10 cellular contexts compared by ENCODE assay signal in genomic region chr11:9571766-9572120, GRCh38. TPM values are rescaled to one million over a fixed set of nuclear protein-coding genes. Genes with fewer than 3 reads are reported as not detected.
DNase-seq lines count a peak whose midpoint lies in the region; ATAC-seq and TF ChIP-seq lines count a peak whose summit lies in the region.
"Had no signal": no experiment of that assay in that cellular context is flagged by ENCODE, and none has a peak within 500 bp of the region (broad histone marks: within the 10 kb centered on the region; RNA-seq: fewer than 3 reads in every experiment).

No MANE protein-coding gene starts in this region.

- peak overlapping the region; percentile 66 for H3K4me3 Mint-ChIP-seq in activated naive CD4-positive, alpha-beta T cell treated with anti-CD3 and anti-CD28 coated beads, Interleukin-2, amount 10 ng/mL, durations not matched to agents 7 days and 5 days
- peak overlapping the region; percentile 77 for H3K4me3 Mint-ChIP-seq in activated T-helper 17 cell treated with anti-CD3 and anti-CD28 coated beads, Interleukin-2, amount 50 U/mL, for 72 hours

- peaks cover 20% of the 10 kb centered on the region for H3K36me3 Mint-ChIP-seq in activated naive CD4-positive, alpha-beta T cell treated with anti-CD3 and anti-CD28 coated beads, Interleukin-2, amount 10 ng/mL, durations not matched to agents 7 days and 5 days
- peaks cover 24% of the 10 kb centered on the region for H3K36me3 Mint-ChIP-seq in activated T-helper 17 cell treated with anti-CD3 and anti-CD28 coated beads, Interleukin-2, amount 50 U/mL, for 72 hours (ENCODE audit: low read depth)

- TF ChIP-seq CTCF in upper lobe of left lung (IDR thresholded peaks at IDR 0.05): no peak

- no peak for TF ChIP-seq POLR2A in upper lobe of left lung (IDR thresholded peaks at IDR 0.05)

- H3K27ac Mint-ChIP-seq in activated naive CD4-positive, alpha-beta T cell treated with anti-CD3 and anti-CD28 coated beads, Interleukin-2, amount 10 ng/mL, durations not matched to agents 7 days and 5 days: peak overlapping the region; percentile 25
- peak overlapping the region; percentile 69 for H3K27ac Mint-ChIP-seq in activated T-helper 17 cell treated with anti-CD3 and anti-CD28 coated beads, Interleukin-2, amount 50 U/mL, for 72 hours

- H3K4me1 ChIP-seq in mesodermal cell (ENCODE audit: control insufficient read depth, insufficient read depth, low read length, poor library complexity, severe bottlenecking) (peaks cover 38% of the 10 kb centered on the region), upper lobe of left lung (peaks cover 18 to 49% (median 32%) of the 10 kb centered on the region in 4 donors)

- H3K9me3 ChIP-seq in mesodermal cell (ENCODE audit: control insufficient read depth, low read length) (no peaks in the 10 kb centered on the region), upper lobe of left lung (no peaks in the 10 kb centered on the region)
- H3K9me3 ChIP-seq: BE2C had no signal

- H3K9me3 Mint-ChIP-seq in activated naive CD4-positive, alpha-beta T cell treated with anti-CD3 and anti-CD28 coated beads, Interleukin-2, amount 10 ng/mL, durations not matched to agents 7 days and 5 days: no peaks in the 10 kb centered on the region
- no peaks in the 10 kb centered on the region for H3K9me3 Mint-ChIP-seq in activated T-helper 17 cell treated with anti-CD3 and anti-CD28 coated beads, Interleukin-2, amount 50 U/mL, for 72 hours

- DNase-seq in activated naive CD4-positive, alpha-beta T cell treated with anti-CD3 and anti-CD28 coated beads, Interleukin-2, amount 10 ng/mL, durations not matched to agents 7 days and 5 days: no peak
- no peak for DNase-seq in activated naive CD4-positive, alpha-beta T cell (lab: John Stamatoyannopoulos, UW)
- DNase-seq in upper lobe of left lung (no peak), HEK293T (ENCODE audit: extremely low spot score) (no peak), NCI-H510A treated with DMSO at 0.1 percent for 48 hours (lab: John Stamatoyannopoulos, UW) (no peak)
- DNase-seq: BE2C, NCI-H1092 had no signal

- CTCF ChIA-PET in activated naive CD4-positive, alpha-beta T cell treated with anti-CD3 and anti-CD28 coated beads, Interleukin-2, amount 10 ng/mL, durations not matched to agents 7 days and 5 days (lab: Charles Lee): no interaction called here
- CTCF ChIA-PET in HEK293T (lab: Yijun Ruan, JAX): no interaction called here

- WGBS in mesodermal cell (ENCODE audit: insufficient coverage in 2 of 2), 2 experiments: 91 to 95% methylated on average over 5 of the region's 6 CpGs
- WGBS in upper lobe of left lung, 2 donors: 95 to 98% methylated on average over 6 of the region's 6 CpGs

- POLR2A ChIA-PET in HEK293T (lab: Yijun Ruan, JAX): interaction anchor here (1.0 to 4.2 kb wide), 5 partner anchors 20 to 111 kb away, joined by 4 to 25 read pairs (median 19); partner anchors contain the start of gene ZNF143

- peak overlapping the region; percentile 87 for H3K4me3 ChIP-seq in mesodermal cell (ENCODE audit: extremely low read depth, insufficient read depth, low read length, poor library complexity, severe bottlenecking)
- no peak overlapping the region for H3K4me3 ChIP-seq in upper lobe of left lung

- H3K27me3 ChIP-seq in upper lobe of left lung: no peaks in the 10 kb centered on the region
- H3K27me3 ChIP-seq: BE2C had no signal

- ATAC-seq in activated T-helper 17 cell treated with anti-CD3 and anti-CD28 coated beads, Interleukin-2, amount 50 U/mL, for 72 hours (replicated peaks): no peak
- no peak for ATAC-seq in upper lobe of left lung (ENCODE audit: low FRiP score in 2 of 2)
- ATAC-seq in GM21515 (IDR thresholded peaks at IDR 0.05; ENCODE audit: unreplicated experiment): no peak

- peaks cover 20% of the 10 kb centered on the region for H3K36me3 ChIP-seq in mesodermal cell (ENCODE audit: control insufficient read depth, insufficient read depth, low read length)
- no peaks in the 10 kb centered on the region for H3K36me3 ChIP-seq in upper lobe of left lung

- TF ChIP-seq EP300 in upper lobe of left lung (IDR thresholded peaks at IDR 0.05): no peak

- peaks cover 34% of the 10 kb centered on the region for H3K4me1 Mint-ChIP-seq in activated naive CD4-positive, alpha-beta T cell treated with anti-CD3 and anti-CD28 coated beads, Interleukin-2, amount 10 ng/mL, durations not matched to agents 7 days and 5 days
- H3K4me1 Mint-ChIP-seq in activated T-helper 17 cell treated with anti-CD3 and anti-CD28 coated beads, Interleukin-2, amount 50 U/mL, for 72 hours: peaks cover 24% of the 10 kb centered on the region

- H3K27ac ChIP-seq in mesodermal cell (ENCODE audit: low read depth, low read length, severe bottlenecking) (peak overlapping the region; percentile 97), upper lobe of left lung (peak overlapping the region in 3 of 4 donors; percentile 92 to 96 (median 94))

- peaks cover 22% of the 10 kb centered on the region for H3K27me3 Mint-ChIP-seq in activated naive CD4-positive, alpha-beta T cell treated with anti-CD3 and anti-CD28 coated beads, Interleukin-2, amount 10 ng/mL, durations not matched to agents 7 days and 5 days
- no peaks in the 10 kb centered on the region for H3K27me3 Mint-ChIP-seq in activated T-helper 17 cell treated with anti-CD3 and anti-CD28 coated beads, Interleukin-2, amount 50 U/mL, for 72 hours

TF ChIP-seq in HEK293T, 16 proteins besides CTCF, POLR2A, EP300 and RAD21:
- no peak for TF ChIP-seq L3MBTL2 (conservative IDR thresholded peaks at IDR 0.05)
- no peak for TF ChIP-seq FOXA1 (IDR thresholded peaks at IDR 0.05)
- no peak for TF ChIP-seq FOXK2 (IDR thresholded peaks at IDR 0.05)
- no peak for TF ChIP-seq BHLHE40 (IDR thresholded peaks at IDR 0.05; ENCODE audit: borderline replicate concordance)
- TF ChIP-seq SP1 (IDR thresholded peaks at IDR 0.05): no peak
- no peak for TF ChIP-seq NFRKB (IDR thresholded peaks at IDR 0.05)
- no peak for TF ChIP-seq HDGF (IDR thresholded peaks at IDR 0.05; ENCODE audit: borderline replicate concordance)
- no peak for TF ChIP-seq SUZ12 (IDR thresholded peaks at IDR 0.05)
- no peak for TF ChIP-seq ARNT (IDR thresholded peaks at IDR 0.05)

RNA-seq across cellular contexts. Expression of gene WEE1, which starts 1.7 kb away (rescaled TPM):
- 10 to 100 TPM; 46.9 to 51.2 TPM for total RNA-seq in activated T-helper 17 cell treated with anti-CD3 and anti-CD28 coated beads, Interleukin-2, amount 50 U/mL, for 72 hours
- 59.8 TPM for polyA plus RNA-seq in mesodermal cell (2013, experiment 1 of 2)
- 60.8 TPM for polyA plus RNA-seq in mesodermal cell (2013, experiment 2 of 2)
- 10 to 100 TPM in 5 of 6 donors, 1 to 10 TPM in 1; 9.2 to 47.1 (median 13.4) TPM for total RNA-seq in upper lobe of left lung
